ENCODE assay signal across 28 cellular contexts in genomic region chr12:19203013-19203412, GRCh38.
"Had no signal": no experiment of that assay in that cellular context is flagged by ENCODE, and none has a peak within 500 bp of the region (broad histone marks: within the 10 kb centered on the region; RNA-seq: fewer than 3 reads in every experiment).

No MANE protein-coding gene starts in this region.

- H3K27me3 ChIP-seq: ascending aorta, body of pancreas, SJCRH30 had no signal

- H3K9me3 Mint-ChIP-seq: activated CD8-positive, alpha-beta T cell treated with anti-CD3 and anti-CD28 coated beads for 36 hours; activated naive CD4-positive, alpha-beta T cell treated with anti-CD3 and anti-CD28 coated beads, Interleukin-2, amount 50 U/mL, for 72 hours; activated naive CD8-positive, alpha-beta T cell treated with anti-CD3 and anti-CD28 coated beads, Interleukin-2, amount 50 U/mL, for 24 hours; activated T-helper 1 cell treated with anti-CD3 and anti-CD28 coated beads, Interleukin-12 subunit alpha, Interleukin-12 subunit beta, Interleukin-2, Interleukin-4 antibody, amounts not matched to agents 30 ng/mL and 10 ng/mL and 1 ng/mL, durations not matched to agents 14 hours and 24 hours and 36 hours had no signal

- DNase-seq: activated CD4-positive, alpha-beta T cell treated with anti-CD3 and anti-CD28 coated beads for 4 hours; activated CD8-positive, alpha-beta memory T cell treated with anti-CD3 and anti-CD28 coated beads, Interleukin-2, amount 50 U/mL, for 4 hours; activated CD8-positive, alpha-beta T cell treated with anti-CD3 and anti-CD28 coated beads for 36 hours; activated effector memory CD4-positive, alpha-beta T cell treated with anti-CD3 and anti-CD28 coated beads, Interleukin-2, amount 50 U/mL, for 16 hours; activated naive CD4-positive, alpha-beta T cell treated with Interleukin-2 at 50 U/mL for 16 hours; activated naive CD8-positive, alpha-beta T cell treated with anti-CD3 and anti-CD28 coated beads, Interleukin-2, amount 50 U/mL, for 24 hours; amniotic stem cell; body of pancreas; KG1; NCI-H1092; NCI-H1436; NCI-H1694 treated with DMSO at 0.1 percent for 48 hours; NCI-H2029 treated with DMSO at 0.1 percent for 48 hours; NCI-H510A treated with DMSO at 0.1 percent for 48 hours; NCI-H69; NK-92 treated with Interleukin-12 subunit alpha and Interleukin-12 subunit beta, amount 100 ng/mL, for 24 hours; OCI-M1; Right ventricle myocardium superior; SJCRH30; SK-N-SH; T-helper 1 cell; WERI-Rb-1 had no signal

- H3K36me3 Mint-ChIP-seq: activated naive CD4-positive, alpha-beta T cell treated with anti-CD3 and anti-CD28 coated beads, Interleukin-2, amount 50 U/mL, for 72 hours had no signal

- H3K4me3 Mint-ChIP-seq: activated CD8-positive, alpha-beta T cell treated with anti-CD3 and anti-CD28 coated beads for 36 hours; activated naive CD8-positive, alpha-beta T cell treated with anti-CD3 and anti-CD28 coated beads, Interleukin-2, amount 50 U/mL, for 24 hours; activated T-helper 1 cell treated with anti-CD3 and anti-CD28 coated beads, Interleukin-12 subunit alpha, Interleukin-12 subunit beta, Interleukin-2, Interleukin-4 antibody, amounts not matched to agents 30 ng/mL and 10 ng/mL and 1 ng/mL, durations not matched to agents 14 hours and 24 hours and 36 hours had no signal

- H3K4me1 Mint-ChIP-seq: activated naive CD8-positive, alpha-beta T cell treated with anti-CD3 and anti-CD28 coated beads, Interleukin-2, amount 50 U/mL, for 24 hours had no signal

- H3K27ac Mint-ChIP-seq: activated CD8-positive, alpha-beta T cell treated with anti-CD3 and anti-CD28 coated beads for 36 hours; activated naive CD4-positive, alpha-beta T cell treated with anti-CD3 and anti-CD28 coated beads, Interleukin-2, amount 50 U/mL, for 72 hours; activated naive CD8-positive, alpha-beta T cell treated with anti-CD3 and anti-CD28 coated beads, Interleukin-2, amount 50 U/mL, for 24 hours; activated T-helper 1 cell treated with anti-CD3 and anti-CD28 coated beads, Interleukin-12 subunit alpha, Interleukin-12 subunit beta, Interleukin-2, Interleukin-4 antibody, amounts not matched to agents 30 ng/mL and 10 ng/mL and 1 ng/mL, durations not matched to agents 14 hours and 24 hours and 36 hours had no signal

- H3K4me1 ChIP-seq: body of pancreas had no signal

- H3K27ac ChIP-seq: ascending aorta, body of pancreas, RWPE1, SJCRH30, WERI-Rb-1 had no signal

- H3K36me3 ChIP-seq: ascending aorta had no signal

- H3K27me3 Mint-ChIP-seq: activated CD8-positive, alpha-beta T cell treated with anti-CD3 and anti-CD28 coated beads for 36 hours; activated naive CD8-positive, alpha-beta T cell treated with anti-CD3 and anti-CD28 coated beads, Interleukin-2, amount 50 U/mL, for 24 hours had no signal

- H3K4me3 ChIP-seq: ascending aorta, body of pancreas, SJCRH30 had no signal

- H3K4me2 ChIP-seq: SK-N-SH had no signal

- H3K9ac ChIP-seq: SK-N-SH had no signal

- H3K9me3 ChIP-seq: ascending aorta, body of pancreas, SJCRH30, SK-N-SH had no signal

- ATAC-seq: activated CD4-positive, CD25-positive, alpha-beta regulatory T cell treated with anti-CD3 and anti-CD28 coated beads, Interleukin-2, amount 50 U/mL, for 24 hours; activated CD8-positive, alpha-beta T cell treated with anti-CD3 and anti-CD28 coated beads for 36 hours; activated naive CD8-positive, alpha-beta T cell treated with anti-CD3 and anti-CD28 coated beads, Interleukin-2, amount 50 U/mL, for 24 hours; body of pancreas; Panc1 had no signal
